In the genomic region with DNA sequence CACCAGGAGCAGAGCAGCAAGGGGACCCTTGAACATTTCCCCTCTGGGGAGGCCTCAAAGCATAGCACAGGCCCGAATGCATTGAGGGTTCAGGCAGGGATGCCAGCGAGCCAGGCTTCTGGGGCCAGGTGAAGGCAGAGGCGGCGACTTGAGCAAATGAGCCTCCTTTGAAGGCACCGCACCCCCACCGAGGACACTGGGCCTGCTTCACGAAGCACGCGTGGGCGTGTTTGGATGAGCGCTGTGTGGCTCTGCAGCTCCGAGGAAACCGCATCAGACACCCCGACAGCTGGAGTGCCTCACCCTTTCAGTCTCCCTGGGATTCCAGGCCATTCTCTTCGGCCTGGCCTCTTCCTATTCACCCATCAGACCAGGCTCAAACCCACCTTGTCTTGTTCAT, we compare ENCODE assay signal across 16 cellular contexts.
"Had no signal": no experiment of that assay in that cellular context is flagged by ENCODE, and none has a peak within 500 bp of the region (broad histone marks: within the 10 kb centered on the region; RNA-seq: fewer than 3 reads in every experiment).

No MANE protein-coding gene starts in this region.

- H3K9me3 ChIP-seq: colonic mucosa, lower lobe of right lung, testis, upper lobe of left lung had no signal

- H3K79me2 ChIP-seq: parathyroid adenoma had no signal

- DNase-seq: activated CD4-positive, alpha-beta T cell treated with anti-CD3 and anti-CD28 coated beads for 1 hour; activated CD4-positive, alpha-beta T cell treated with anti-CD3 and anti-CD28 coated beads, Interleukin-2, amount 50 U/mL, for 4 hours; activated naive CD4-positive, alpha-beta T cell treated with anti-CD3 and anti-CD28 coated beads, Interleukin-2, amount 10 ng/mL, durations not matched to agents 7 days and 5 days; activated T-cell treated with anti-CD3 and anti-CD28 coated beads for 4 hours; colonic mucosa; lower lobe of right lung; stimulated activated CD4-positive, alpha-beta T cell treated with anti-CD3 and anti-CD28 coated beads, Interleukin-15, amount 100 ng/mL, for 24 hours; stimulated activated CD4-positive, alpha-beta T cell treated with anti-CD3 and anti-CD28 coated beads, Interleukin-4, amount 100 ng/mL, for 1 hour; stimulated activated naive CD4-positive, alpha-beta T cell had no signal

- H3K4me3 ChIP-seq: cardiac muscle cell, colonic mucosa, lower lobe of right lung, skin epidermis, testis, upper lobe of left lung had no signal

- H3K9ac ChIP-seq: parathyroid adenoma had no signal

- H2AFZ ChIP-seq: parathyroid adenoma had no signal

- H3K4me1 Mint-ChIP-seq: activated naive CD4-positive, alpha-beta T cell treated with anti-CD3 and anti-CD28 coated beads, Interleukin-2, amount 10 ng/mL, durations not matched to agents 7 days and 5 days had no signal

- H3K4me3 Mint-ChIP-seq: activated naive CD4-positive, alpha-beta T cell treated with anti-CD3 and anti-CD28 coated beads, Interleukin-2, amount 10 ng/mL, durations not matched to agents 7 days and 5 days; activated T-helper 17 cell treated with anti-CD3 and anti-CD28 coated beads, Interleukin-2, amount 50 U/mL, for 72 hours; mesothelial cell of epicardium had no signal

- H3K27ac Mint-ChIP-seq: activated naive CD4-positive, alpha-beta T cell treated with anti-CD3 and anti-CD28 coated beads, Interleukin-2, amount 10 ng/mL, durations not matched to agents 7 days and 5 days; activated T-helper 17 cell treated with anti-CD3 and anti-CD28 coated beads, Interleukin-2, amount 50 U/mL, for 72 hours; mesothelial cell of epicardium had no signal

- H3K27me3 Mint-ChIP-seq: activated T-helper 17 cell treated with anti-CD3 and anti-CD28 coated beads, Interleukin-2, amount 50 U/mL, for 72 hours had no signal

- H3K27me3 ChIP-seq: colonic mucosa, testis, upper lobe of left lung had no signal

- H3K27ac ChIP-seq: cardiac muscle cell, colonic mucosa, lower lobe of right lung, parathyroid adenoma, skin epidermis, testis, upper lobe of left lung had no signal

- H3K9me3 Mint-ChIP-seq: activated naive CD4-positive, alpha-beta T cell treated with anti-CD3 and anti-CD28 coated beads, Interleukin-2, amount 10 ng/mL, durations not matched to agents 7 days and 5 days; activated T-helper 17 cell treated with anti-CD3 and anti-CD28 coated beads, Interleukin-2, amount 50 U/mL, for 72 hours; mesothelial cell of epicardium had no signal

- H3K36me3 ChIP-seq: cardiac muscle cell, colonic mucosa, lower lobe of right lung, upper lobe of left lung had no signal

- H3K36me3 Mint-ChIP-seq: activated naive CD4-positive, alpha-beta T cell treated with anti-CD3 and anti-CD28 coated beads, Interleukin-2, amount 10 ng/mL, durations not matched to agents 7 days and 5 days; mesothelial cell of epicardium had no signal

- H3K4me1 ChIP-seq: colonic mucosa, lower lobe of right lung, parathyroid adenoma, testis had no signal
